ENCODE assay signal across 31 cellular contexts in the genomic region with DNA sequence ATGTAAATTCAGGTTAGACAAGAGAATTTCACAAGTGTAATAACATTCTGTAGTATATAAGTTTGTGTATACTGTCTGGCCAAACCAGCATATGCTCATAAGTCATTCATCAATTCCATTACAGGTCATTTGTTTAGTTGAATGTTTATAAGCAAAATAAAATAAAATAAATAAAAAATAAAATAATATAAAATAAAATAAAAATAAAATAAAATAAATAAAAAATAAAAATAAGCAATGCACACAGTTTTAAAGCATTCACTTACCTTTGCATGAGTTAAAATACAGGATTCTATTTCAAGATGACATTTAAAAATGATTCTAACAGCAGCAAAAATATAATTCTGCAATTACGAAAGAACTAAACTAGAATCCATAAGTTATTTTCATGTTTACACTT. TPM values are rescaled to one million over a fixed set of nuclear protein-coding genes. Genes with fewer than 3 reads are reported as not detected.
"Had no signal": no experiment of that assay in that cellular context is flagged by ENCODE, and none has a peak within 500 bp of the region (broad histone marks: within the 10 kb centered on the region; RNA-seq: fewer than 3 reads in every experiment).

No MANE protein-coding gene starts in this region.

- H3K9me3 ChIP-seq: adrenal gland, body of pancreas, colonic mucosa, gastrocnemius medialis, heart left ventricle had no signal

- H3K4me3 ChIP-seq: adrenal gland, body of pancreas, colonic mucosa, gastrocnemius medialis, heart left ventricle had no signal

- ATAC-seq: activated CD4-positive, alpha-beta T cell treated with anti-CD3 and anti-CD28 coated beads for 36 hours; activated CD8-positive, alpha-beta memory T cell treated with anti-CD3 and anti-CD28 coated beads, Interleukin-2, amount 10 ng/mL, durations not matched to agents 7 days and 5 days; activated CD8-positive, alpha-beta T cell treated with anti-CD3 and anti-CD28 coated beads, Interleukin-2, amount 10 ng/mL, durations not matched to agents 7 days and 5 days; activated naive CD8-positive, alpha-beta T cell treated with anti-CD3 and anti-CD28 coated beads, Interleukin-2, amount 50 U/mL, for 24 hours; body of pancreas; esophagus mucosa; gastrocnemius medialis; heart left ventricle; T-cell; T-helper 17 cell had no signal

- H3K27me3 ChIP-seq: adrenal gland, body of pancreas, colonic mucosa, gastrocnemius medialis, heart left ventricle had no signal

- H3K27ac ChIP-seq: adrenal gland, body of pancreas, colonic mucosa, gastrocnemius medialis, heart left ventricle, WERI-Rb-1 had no signal

- H3K27me3 Mint-ChIP-seq: activated CD4-positive, alpha-beta memory T cell treated with anti-CD3 and anti-CD28 coated beads for 36 hours; activated CD4-positive, alpha-beta T cell treated with anti-CD3 and anti-CD28 coated beads for 36 hours; activated CD4-positive, alpha-beta T cell treated with anti-CD3 and anti-CD28 coated beads, Interleukin-2, amount 10 ng/mL, durations not matched to agents 24 days and 14 days; activated CD8-positive, alpha-beta memory T cell treated with anti-CD3 and anti-CD28 coated beads, Interleukin-2, amount 10 ng/mL, durations not matched to agents 7 days and 5 days; activated naive CD4-positive, alpha-beta T cell treated with anti-CD3 and anti-CD28 coated beads, Interleukin-2, amount 50 U/mL, for 24 hours; activated naive CD8-positive, alpha-beta T cell treated with anti-CD3 and anti-CD28 coated beads, Interleukin-2, amount 50 U/mL, for 24 hours; T-cell had no signal

- H3K4me1 ChIP-seq: adrenal gland, body of pancreas, colonic mucosa, gastrocnemius medialis had no signal

- H3K36me3 Mint-ChIP-seq: activated CD4-positive, alpha-beta memory T cell treated with anti-CD3 and anti-CD28 coated beads for 36 hours; activated CD8-positive, alpha-beta memory T cell treated with anti-CD3 and anti-CD28 coated beads, Interleukin-2, amount 10 ng/mL, durations not matched to agents 7 days and 5 days; activated naive CD4-positive, alpha-beta T cell treated with anti-CD3 and anti-CD28 coated beads, Interleukin-2, amount 50 U/mL, for 24 hours; activated naive CD8-positive, alpha-beta T cell treated with anti-CD3 and anti-CD28 coated beads for 36 hours; T-cell had no signal

- H3K4me3 Mint-ChIP-seq: activated CD4-positive, alpha-beta memory T cell treated with anti-CD3 and anti-CD28 coated beads for 36 hours; activated CD4-positive, alpha-beta T cell treated with anti-CD3 and anti-CD28 coated beads for 36 hours; activated CD4-positive, alpha-beta T cell treated with anti-CD3 and anti-CD28 coated beads, Interleukin-2, amount 10 ng/mL, durations not matched to agents 24 days and 14 days; activated CD8-positive, alpha-beta memory T cell treated with anti-CD3 and anti-CD28 coated beads, Interleukin-2, amount 10 ng/mL, durations not matched to agents 7 days and 5 days; activated CD8-positive, alpha-beta T cell treated with anti-CD3 and anti-CD28 coated beads, Interleukin-2, amount 10 ng/mL, durations not matched to agents 7 days and 5 days; activated naive CD4-positive, alpha-beta T cell treated with anti-CD3 and anti-CD28 coated beads for 36 hours; activated naive CD4-positive, alpha-beta T cell treated with anti-CD3 and anti-CD28 coated beads, Interleukin-2, amount 50 U/mL, for 24 hours; activated naive CD8-positive, alpha-beta T cell treated with anti-CD3 and anti-CD28 coated beads for 36 hours; activated naive CD8-positive, alpha-beta T cell treated with anti-CD3 and anti-CD28 coated beads, Interleukin-2, amount 50 U/mL, for 24 hours; activated T-helper 1 cell treated with anti-CD3 and anti-CD28 coated beads, Interleukin-12 subunit alpha, Interleukin-12 subunit beta, Interleukin-2, Interleukin-4 antibody, amounts not matched to agents 30 ng/mL and 10 ng/mL and 1 ng/mL, durations not matched to agents 14 hours and 24 hours and 36 hours; T-cell; T-helper 17 cell; T-helper 2 cell treated with Interferon-gamma antibody and Interleukin-4, amounts not matched to agents 5 μg/mL and 100 μg/mL, for 36 hours had no signal

- H3K36me3 ChIP-seq: adrenal gland, colonic mucosa, gastrocnemius medialis, WERI-Rb-1 had no signal

- H3K27ac Mint-ChIP-seq: activated CD4-positive, alpha-beta memory T cell treated with anti-CD3 and anti-CD28 coated beads for 36 hours; activated CD4-positive, alpha-beta T cell treated with anti-CD3 and anti-CD28 coated beads for 36 hours; activated CD4-positive, alpha-beta T cell treated with anti-CD3 and anti-CD28 coated beads, Interleukin-2, amount 10 ng/mL, durations not matched to agents 24 days and 14 days; activated CD8-positive, alpha-beta memory T cell treated with anti-CD3 and anti-CD28 coated beads, Interleukin-2, amount 10 ng/mL, durations not matched to agents 7 days and 5 days; activated CD8-positive, alpha-beta T cell treated with anti-CD3 and anti-CD28 coated beads, Interleukin-2, amount 10 ng/mL, durations not matched to agents 7 days and 5 days; activated naive CD4-positive, alpha-beta T cell treated with anti-CD3 and anti-CD28 coated beads for 36 hours; activated naive CD4-positive, alpha-beta T cell treated with anti-CD3 and anti-CD28 coated beads, Interleukin-2, amount 50 U/mL, for 24 hours; activated naive CD8-positive, alpha-beta T cell treated with anti-CD3 and anti-CD28 coated beads for 36 hours; activated naive CD8-positive, alpha-beta T cell treated with anti-CD3 and anti-CD28 coated beads, Interleukin-2, amount 50 U/mL, for 24 hours; activated T-helper 1 cell treated with anti-CD3 and anti-CD28 coated beads, Interleukin-12 subunit alpha, Interleukin-12 subunit beta, Interleukin-2, Interleukin-4 antibody, amounts not matched to agents 30 ng/mL and 10 ng/mL and 1 ng/mL, durations not matched to agents 14 hours and 24 hours and 36 hours; activated T-helper 2 cell treated with anti-CD3 and anti-CD28 coated beads, Interferon-gamma antibody, Interleukin-2, Interleukin-4, amounts not matched to agents 10 μg/mL and 5 μg/mL and 100 μg/mL, durations not matched to agents 14 hours and 24 hours and 36 hours; T-cell; T-helper 17 cell; T-helper 2 cell treated with Interferon-gamma antibody and Interleukin-4, amounts not matched to agents 5 μg/mL and 100 μg/mL, for 36 hours had no signal

- H3K4me1 Mint-ChIP-seq: activated CD4-positive, alpha-beta T cell treated with anti-CD3 and anti-CD28 coated beads for 36 hours; activated CD4-positive, alpha-beta T cell treated with anti-CD3 and anti-CD28 coated beads, Interleukin-2, amount 10 ng/mL, durations not matched to agents 24 days and 14 days; activated CD8-positive, alpha-beta memory T cell treated with anti-CD3 and anti-CD28 coated beads, Interleukin-2, amount 10 ng/mL, durations not matched to agents 7 days and 5 days; activated naive CD4-positive, alpha-beta T cell treated with anti-CD3 and anti-CD28 coated beads, Interleukin-2, amount 50 U/mL, for 24 hours; activated naive CD8-positive, alpha-beta T cell treated with anti-CD3 and anti-CD28 coated beads for 36 hours; activated naive CD8-positive, alpha-beta T cell treated with anti-CD3 and anti-CD28 coated beads, Interleukin-2, amount 50 U/mL, for 24 hours; T-cell had no signal

- DNase-seq: activated CD4-positive, alpha-beta memory T cell treated with anti-CD3 and anti-CD28 coated beads for 36 hours; activated CD4-positive, alpha-beta T cell treated with anti-CD3 and anti-CD28 coated beads for 36 hours; activated CD4-positive, alpha-beta T cell treated with anti-CD3 and anti-CD28 coated beads, Interleukin-2, amount 10 ng/mL, durations not matched to agents 24 days and 14 days; activated CD4-positive, CD25-positive, alpha-beta regulatory T cell; activated CD8-positive, alpha-beta memory T cell treated with anti-CD3 and anti-CD28 coated beads, Interleukin-2, amount 10 ng/mL, durations not matched to agents 7 days and 5 days; activated CD8-positive, alpha-beta T cell treated with anti-CD3 and anti-CD28 coated beads, Interleukin-2, amount 10 ng/mL, durations not matched to agents 7 days and 5 days; activated naive CD8-positive, alpha-beta T cell treated with anti-CD3 and anti-CD28 coated beads for 36 hours; activated naive CD8-positive, alpha-beta T cell treated with anti-CD3 and anti-CD28 coated beads, Interleukin-2, amount 50 U/mL, for 24 hours; activated T-cell treated with anti-CD3 and anti-CD28 coated beads, Interleukin-2, amount 50 U/mL, for 48 hours; amygdala; caudate nucleus; cerebellar nuclear complex; colonic mucosa; effector CD8-positive, alpha-beta T cell; foreskin fibroblast; glutamatergic neuron; T-cell; T1000; WERI-Rb-1 had no signal

- H3K9me3 Mint-ChIP-seq: activated CD4-positive, alpha-beta memory T cell treated with anti-CD3 and anti-CD28 coated beads for 36 hours; activated CD4-positive, alpha-beta T cell treated with anti-CD3 and anti-CD28 coated beads, Interleukin-2, amount 10 ng/mL, durations not matched to agents 24 days and 14 days; activated naive CD4-positive, alpha-beta T cell treated with anti-CD3 and anti-CD28 coated beads for 36 hours; activated naive CD4-positive, alpha-beta T cell treated with anti-CD3 and anti-CD28 coated beads, Interleukin-2, amount 50 U/mL, for 24 hours; activated naive CD8-positive, alpha-beta T cell treated with anti-CD3 and anti-CD28 coated beads for 36 hours; activated naive CD8-positive, alpha-beta T cell treated with anti-CD3 and anti-CD28 coated beads, Interleukin-2, amount 50 U/mL, for 24 hours; activated T-helper 1 cell treated with anti-CD3 and anti-CD28 coated beads, Interleukin-12 subunit alpha, Interleukin-12 subunit beta, Interleukin-2, Interleukin-4 antibody, amounts not matched to agents 30 ng/mL and 10 ng/mL and 1 ng/mL, durations not matched to agents 14 hours and 24 hours and 36 hours; activated T-helper 2 cell treated with anti-CD3 and anti-CD28 coated beads, Interferon-gamma antibody, Interleukin-2, Interleukin-4, amounts not matched to agents 10 μg/mL and 5 μg/mL and 100 μg/mL, durations not matched to agents 14 hours and 24 hours and 36 hours; T-cell; T-helper 2 cell treated with Interferon-gamma antibody and Interleukin-4, amounts not matched to agents 5 μg/mL and 100 μg/mL, for 36 hours had no signal

RNA-seq across cellular contexts. Expression of a gene that starts 9.9 kb away (rescaled TPM):
- total RNA-seq: activated CD4-positive, alpha-beta memory T cell treated with anti-CD3 and anti-CD28 coated beads for 36 hours; activated CD4-positive, alpha-beta T cell treated with anti-CD3 and anti-CD28 coated beads for 36 hours; activated CD4-positive, alpha-beta T cell treated with anti-CD3 and anti-CD28 coated beads, Interleukin-2, amount 10 ng/mL, durations not matched to agents 24 days and 14 days; activated CD8-positive, alpha-beta memory T cell treated with anti-CD3 and anti-CD28 coated beads for 36 hours; activated CD8-positive, alpha-beta memory T cell treated with anti-CD3 and anti-CD28 coated beads, Interleukin-2, amount 10 ng/mL, durations not matched to agents 7 days and 5 days; activated CD8-positive, alpha-beta T cell treated with anti-CD3 and anti-CD28 coated beads, Interleukin-2, amount 10 ng/mL, durations not matched to agents 7 days and 5 days; activated naive CD4-positive, alpha-beta T cell treated with anti-CD3 and anti-CD28 coated beads for 36 hours; activated naive CD8-positive, alpha-beta T cell treated with anti-CD3 and anti-CD28 coated beads for 36 hours; activated T-helper 1 cell treated with anti-CD3 and anti-CD28 coated beads, Interleukin-12 subunit alpha, Interleukin-12 subunit beta, Interleukin-2, Interleukin-4 antibody, amounts not matched to agents 30 ng/mL and 10 ng/mL and 1 ng/mL, durations not matched to agents 14 hours and 24 hours and 36 hours; activated T-helper 2 cell treated with anti-CD3 and anti-CD28 coated beads, Interferon-gamma antibody, Interleukin-2, Interleukin-4, amounts not matched to agents 10 μg/mL and 5 μg/mL and 100 μg/mL, durations not matched to agents 14 hours and 24 hours and 36 hours; T-helper 17 cell had no signal
